Comparison of ENCODE assay signal across 28 cellular contexts in genomic region chr9:104575451-104575850, GRCh38. TPM values are rescaled to one million over a fixed set of nuclear protein-coding genes. Genes with fewer than 3 reads are reported as not detected.
"Had no signal": no experiment of that assay in that cellular context is flagged by ENCODE, and none has a peak within 500 bp of the region (broad histone marks: within the 10 kb centered on the region; RNA-seq: fewer than 3 reads in every experiment).

No MANE protein-coding gene starts in this region.

- H3K4me1 ChIP-seq: breast epithelium had no signal

- H3K27ac ChIP-seq: breast epithelium, SK-N-MC, VCaP had no signal

- H3K36me3 ChIP-seq: breast epithelium had no signal

- H3K27me3 ChIP-seq: breast epithelium had no signal

- H3K4me3 ChIP-seq: breast epithelium, SK-N-MC had no signal

- DNase-seq: activated CD4-positive, alpha-beta memory T cell treated with anti-CD3 and anti-CD28 coated beads, Interleukin-2, amount 10 ng/mL, durations not matched to agents 7 days and 5 days; activated CD4-positive, alpha-beta T cell treated with anti-CD3 and anti-CD28 coated beads, Interleukin-2, amount 10 ng/mL, durations not matched to agents 7 days and 5 days; activated CD4-positive, CD25-positive, alpha-beta regulatory T cell; activated gamma-delta T cell; activated naive CD4-positive, alpha-beta T cell treated with anti-CD3 and anti-CD28 coated beads, Interleukin-2, amount 50 U/mL, for 16 hours; activated naive CD8-positive, alpha-beta T cell treated with anti-CD3 and anti-CD28 coated beads, Interleukin-2, amount 10 ng/mL, durations not matched to agents 7 days and 5 days; activated T-cell treated with anti-CD3 and anti-CD28 coated beads for 4 hours; activated T-cell treated with anti-CD3 and anti-CD28 coated beads, Interleukin-2, amount 50 U/mL, for 48 hours; aorta; central memory CD4-positive, alpha-beta T cell; Karpas-422; NCI-H1048; NCI-H146; NCI-H187 treated with DMSO at 0.1 percent for 48 hours; NCI-H2081 treated with DMSO at 0.1 percent for 48 hours; NCI-H510A treated with DMSO at 0.1 percent for 48 hours; NCI-H69; NK-92 treated with Interleukin-12 subunit alpha and Interleukin-12 subunit beta, amount 100 ng/mL, for 24 hours; OCI-M1; RPMI8226; T-helper 1 cell had no signal

RNA-seq across cellular contexts. Expression of gene OR13C8, which starts 6.5 kb away (rescaled TPM):
- total RNA-seq: activated CD4-positive, alpha-beta memory T cell treated with anti-CD3 and anti-CD28 coated beads, Interleukin-2, amount 10 ng/mL, durations not matched to agents 7 days and 5 days; activated CD4-positive, alpha-beta T cell treated with anti-CD3 and anti-CD28 coated beads, Interleukin-2, amount 10 ng/mL, durations not matched to agents 7 days and 5 days; activated CD8-positive, alpha-beta memory T cell treated with anti-CD3 and anti-CD28 coated beads for 36 hours; activated naive CD8-positive, alpha-beta T cell treated with anti-CD3 and anti-CD28 coated beads, Interleukin-2, amount 10 ng/mL, durations not matched to agents 7 days and 5 days; activated T-helper 17 cell treated with anti-CD3 and anti-CD28 coated beads, Interleukin-2, amount 50 U/mL, for 72 hours; aorta; breast epithelium; Right ventricle myocardium inferior; T-helper 2 cell treated with Interferon-gamma antibody and Interleukin-4, amounts not matched to agents 100 ng/mL and 5 ng/mL, for 36 hours had no signal
- polyA plus RNA-seq: aorta had no signal

RNA-seq across cellular contexts. Expression of gene OR13C5, which starts 23.8 kb away (rescaled TPM):
- total RNA-seq: activated CD4-positive, alpha-beta memory T cell treated with anti-CD3 and anti-CD28 coated beads, Interleukin-2, amount 10 ng/mL, durations not matched to agents 7 days and 5 days; activated CD4-positive, alpha-beta T cell treated with anti-CD3 and anti-CD28 coated beads, Interleukin-2, amount 10 ng/mL, durations not matched to agents 7 days and 5 days; activated CD8-positive, alpha-beta memory T cell treated with anti-CD3 and anti-CD28 coated beads for 36 hours; activated naive CD8-positive, alpha-beta T cell treated with anti-CD3 and anti-CD28 coated beads, Interleukin-2, amount 10 ng/mL, durations not matched to agents 7 days and 5 days; activated T-helper 17 cell treated with anti-CD3 and anti-CD28 coated beads, Interleukin-2, amount 50 U/mL, for 72 hours; aorta; breast epithelium; Right ventricle myocardium inferior; T-helper 2 cell treated with Interferon-gamma antibody and Interleukin-4, amounts not matched to agents 100 ng/mL and 5 ng/mL, for 36 hours had no signal
- polyA plus RNA-seq: aorta had no signal

RNA-seq across cellular contexts. Expression of gene OR13C2, which starts 30.0 kb away (rescaled TPM):
- total RNA-seq: activated CD4-positive, alpha-beta memory T cell treated with anti-CD3 and anti-CD28 coated beads, Interleukin-2, amount 10 ng/mL, durations not matched to agents 7 days and 5 days; activated CD4-positive, alpha-beta T cell treated with anti-CD3 and anti-CD28 coated beads, Interleukin-2, amount 10 ng/mL, durations not matched to agents 7 days and 5 days; activated CD8-positive, alpha-beta memory T cell treated with anti-CD3 and anti-CD28 coated beads for 36 hours; activated naive CD8-positive, alpha-beta T cell treated with anti-CD3 and anti-CD28 coated beads, Interleukin-2, amount 10 ng/mL, durations not matched to agents 7 days and 5 days; activated T-helper 17 cell treated with anti-CD3 and anti-CD28 coated beads, Interleukin-2, amount 50 U/mL, for 72 hours; aorta; breast epithelium; Right ventricle myocardium inferior; T-helper 2 cell treated with Interferon-gamma antibody and Interleukin-4, amounts not matched to agents 100 ng/mL and 5 ng/mL, for 36 hours had no signal
- polyA plus RNA-seq: aorta had no signal

RNA-seq across cellular contexts. Expression of gene OR13C3, which starts 38.8 kb away (rescaled TPM):
- total RNA-seq: activated CD4-positive, alpha-beta memory T cell treated with anti-CD3 and anti-CD28 coated beads, Interleukin-2, amount 10 ng/mL, durations not matched to agents 7 days and 5 days; activated CD4-positive, alpha-beta T cell treated with anti-CD3 and anti-CD28 coated beads, Interleukin-2, amount 10 ng/mL, durations not matched to agents 7 days and 5 days; activated CD8-positive, alpha-beta memory T cell treated with anti-CD3 and anti-CD28 coated beads for 36 hours; activated naive CD8-positive, alpha-beta T cell treated with anti-CD3 and anti-CD28 coated beads, Interleukin-2, amount 10 ng/mL, durations not matched to agents 7 days and 5 days; activated T-helper 17 cell treated with anti-CD3 and anti-CD28 coated beads, Interleukin-2, amount 50 U/mL, for 72 hours; aorta; breast epithelium; Right ventricle myocardium inferior; T-helper 2 cell treated with Interferon-gamma antibody and Interleukin-4, amounts not matched to agents 100 ng/mL and 5 ng/mL, for 36 hours had no signal
- polyA plus RNA-seq: aorta had no signal

RNA-seq across cellular contexts. Expression of gene OR13C9, which starts 42.6 kb away (rescaled TPM):
- total RNA-seq: activated CD4-positive, alpha-beta memory T cell treated with anti-CD3 and anti-CD28 coated beads, Interleukin-2, amount 10 ng/mL, durations not matched to agents 7 days and 5 days; activated CD4-positive, alpha-beta T cell treated with anti-CD3 and anti-CD28 coated beads, Interleukin-2, amount 10 ng/mL, durations not matched to agents 7 days and 5 days; activated CD8-positive, alpha-beta memory T cell treated with anti-CD3 and anti-CD28 coated beads for 36 hours; activated naive CD8-positive, alpha-beta T cell treated with anti-CD3 and anti-CD28 coated beads, Interleukin-2, amount 10 ng/mL, durations not matched to agents 7 days and 5 days; activated T-helper 17 cell treated with anti-CD3 and anti-CD28 coated beads, Interleukin-2, amount 50 U/mL, for 72 hours; aorta; breast epithelium; Right ventricle myocardium inferior; T-helper 2 cell treated with Interferon-gamma antibody and Interleukin-4, amounts not matched to agents 100 ng/mL and 5 ng/mL, for 36 hours had no signal
- polyA plus RNA-seq: aorta had no signal
